Comparison of ENCODE assay signal across 8 cellular contexts in the genomic region with DNA sequence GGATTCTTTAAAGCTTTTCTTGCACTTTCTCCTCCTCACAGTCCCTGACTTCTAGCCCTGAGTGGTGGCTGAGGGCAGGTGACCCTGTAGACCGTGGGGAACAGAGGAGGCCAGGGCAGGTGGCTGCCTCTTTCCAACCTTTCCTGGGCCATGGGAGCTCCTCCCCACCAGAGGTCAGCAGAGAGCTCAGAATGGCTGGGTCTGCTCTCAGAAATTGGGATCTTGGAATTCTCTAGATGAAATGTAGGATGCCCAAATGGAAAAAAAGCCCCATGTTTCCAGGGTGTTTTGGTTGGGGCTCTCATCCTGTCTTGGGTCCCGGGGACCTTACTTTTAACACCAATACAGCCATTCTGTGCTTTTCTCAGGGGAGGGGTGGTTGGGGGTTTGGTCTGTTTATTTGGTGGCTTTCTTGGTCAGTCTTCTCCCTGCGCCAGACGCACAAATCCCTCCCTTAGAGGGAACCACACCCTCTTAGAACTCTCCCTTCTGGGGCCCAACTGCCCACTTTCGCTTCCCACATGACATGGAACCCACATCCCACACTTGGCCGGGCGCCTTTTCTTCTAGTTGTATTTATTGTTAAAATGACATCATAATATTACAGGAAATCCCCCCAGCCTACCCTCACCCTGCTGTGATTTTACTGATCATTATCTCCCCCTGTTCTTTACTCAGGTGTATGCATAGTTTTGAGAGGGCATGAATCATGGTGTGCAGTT. TPM values are rescaled to one million over a fixed set of nuclear protein-coding genes. Genes with fewer than 3 reads are reported as not detected.
DNase-seq lines count a peak whose midpoint lies in the region; ATAC-seq, FAIRE-seq and TF ChIP-seq lines count a peak whose summit lies in the region.

No MANE protein-coding gene starts in this region.

- peak; percentile 94 for TF ChIP-seq RAD21 in HepG2 (CRISPR knock-in tag; IDR thresholded peaks at IDR 0.05)

- DNase-seq in AG08396 (ENCODE audit: low spot score) = peak; percentile 82
- peak; percentile 75 for DNase-seq in NCI-H2171 (lab: John Stamatoyannopoulos, UW)
- peak; percentile 37 for DNase-seq in activated B cell treated with CpG ODN at 0.5 μM for 24 hours
- DNase-seq in chondrocyte (ENCODE audit: low spot score) = no peak
- peak; percentile 70 for DNase-seq in HepG2 (ENCODE audit: low spot score)
- no peak for DNase-seq in stimulated activated naive B cell treated with anti-CD40 and anti-IgM and Interleukin-4, amounts not matched to agents 10 μg/mL and 1 μg/mL and 100 μg/mL, for 72 hours

- H3K36me3 Mint-ChIP-seq in activated B cell treated with CpG ODN at 0.5 μM for 24 hours (ENCODE audit: low read depth) = no peaks in the 10 kb centered on the region
- no peaks in the 10 kb centered on the region for H3K36me3 Mint-ChIP-seq in chondrocyte (ENCODE audit: low read depth)
- no peaks in the 10 kb centered on the region for H3K36me3 Mint-ChIP-seq in stimulated activated naive B cell treated with anti-CD40 and anti-IgM and Interleukin-4, amounts not matched to agents 10 μg/mL and 1 μg/mL and 100 μg/mL, for 72 hours

- H3K9me3 Mint-ChIP-seq in activated B cell treated with CpG ODN at 0.5 μM for 24 hours = no peaks in the 10 kb centered on the region
- H3K9me3 Mint-ChIP-seq in chondrocyte (ENCODE audit: low read depth) = no peaks in the 10 kb centered on the region
- H3K9me3 Mint-ChIP-seq in stimulated activated naive B cell treated with anti-CD40 and anti-IgM and Interleukin-4, amounts not matched to agents 10 μg/mL and 1 μg/mL and 100 μg/mL, for 72 hours = no peaks in the 10 kb centered on the region

- no peak overlapping the region for H3K9ac ChIP-seq in HepG2 (ENCODE audit: insufficient read depth, low read depth, low read length)

- 39% methylated on average over 7 of the region's 7 CpGs for WGBS in HepG2 (ENCODE audit: low lambda C conversion rate)

- H3K4me3 ChIP-seq in HepG2 (replicated peaks in 1 of 3; ENCODE audit: insufficient read depth in 1 of 3, low read depth in 2 of 3, low read length in 3 of 3) = no peak overlapping the region

- TF ChIP-seq POLR2A in HepG2 (IDR thresholded peaks at IDR 0.05; ENCODE audit: insufficient read depth in 1 of 2, low read depth in 2 of 2, low read length in 2 of 2) = no peak

- H3K79me2 ChIP-seq in HepG2 (ENCODE audit: insufficient read depth, low read length) = no peaks in the 10 kb centered on the region

- H3K4me1 ChIP-seq in HepG2 (ENCODE audit: insufficient read depth, low read length) = peaks cover 9% of the 10 kb centered on the region; the same call in 1 of the 2 replicates

- intact Hi-C loops in activated B cell treated with CpG ODN at 0.5 μM for 24 hours (cut with micrococcal nuclease) (loop anchor here (1.0 to 2.0 kb wide), 9 partner anchors 20 to 532 kb away; partner anchors contain the start of gene ATP5F1E), HepG2 (cut with micrococcal nuclease; ENCODE audit: unreplicated experiment) (loop anchor here (1.0 to 5.0 kb wide), 4 partner anchors 212 to 532 kb away; no protein-coding TSS in a partner anchor)

- H3K27me3 Mint-ChIP-seq in activated B cell treated with CpG ODN at 0.5 μM for 24 hours (no peaks in the 10 kb centered on the region), chondrocyte (ENCODE audit: low read depth) (peaks cover 9% of the 10 kb centered on the region)
- peaks cover 0 to 12% of the 10 kb centered on the region in 2 donors for H3K27me3 Mint-ChIP-seq in stimulated activated naive B cell treated with anti-CD40 and anti-IgM and Interleukin-4, amounts not matched to agents 10 μg/mL and 1 μg/mL and 100 μg/mL, for 72 hours

- H3K27ac ChIP-seq in HepG2 (ENCODE audit: extremely low read length, insufficient read depth, low read length) = no peak overlapping the region

- no peaks in the 10 kb centered on the region for H3K36me3 ChIP-seq in HepG2 (replicated peaks in 1 of 2; ENCODE audit: control insufficient read depth in 1 of 2, insufficient read depth in 2 of 2, low read length in 2 of 2)

- H3K4me3 Mint-ChIP-seq in activated B cell treated with CpG ODN at 0.5 μM for 24 hours (no peak overlapping the region), chondrocyte (ENCODE audit: unreplicated experiment) (no peak overlapping the region)
- H3K4me3 Mint-ChIP-seq in stimulated activated naive B cell treated with anti-CD40 and anti-IgM and Interleukin-4, amounts not matched to agents 10 μg/mL and 1 μg/mL and 100 μg/mL, for 72 hours = no peak overlapping the region

- in situ Hi-C loops in HepG2 (cut with HindIII; ENCODE audit: extremely low pct_ligation_motif_present, low pct_unique_long_range_greater_than_20kb) = loop anchor here (5.0 kb wide), 2 partner anchors 352 to 532 kb away; no protein-coding TSS in a partner anchor

- CTCF ChIA-PET in activated B cell treated with CpG ODN at 0.5 μM for 24 hours (lab: Charles Lee) (interaction anchor here (0.6 to 3.3 kb wide), 15 partner anchors 161 to 625 kb away, joined by 3 to 43 read pairs (median 4); partner anchors contain the start of gene ATP5F1E), HepG2 (lab: Yijun Ruan, JAX; ENCODE audit: low intra/inter-chr PET ratio, low total read pairs) (interaction anchor here (0.7 to 3.9 kb wide), 9 partner anchors 10 to 626 kb away, joined by 3 to 80 read pairs (median 4); no protein-coding TSS in a partner anchor)

- TF ChIP-seq CTCF in activated B cell treated with CpG ODN at 0.5 μM for 24 hours (IDR thresholded peaks at IDR 0.05) (peak; percentile 83), chondrocyte (IDR thresholded peaks at IDR 0.05) (peak; percentile 93), HepG2 (CRISPR knock-in tag; IDR thresholded peaks at IDR 0.05) (peak; percentile 96)

- POLR2A ChIA-PET in activated B cell treated with CpG ODN at 0.5 μM for 24 hours (lab: Charles Lee) (interaction anchor here (1.0 to 1.5 kb wide), 2 partner anchors 124 to 162 kb away, joined by 4 to 5 read pairs; partner anchors contain the start of gene ATP5F1E), HepG2 (lab: Yijun Ruan, JAX) (interaction anchor here (1.5 kb wide), 1 partner anchor 162 kb away, joined by 6 read pairs; the partner anchor contains the start of gene ATP5F1E)

- no peaks in the 10 kb centered on the region for H3K9me3 ChIP-seq in HepG2 (ENCODE audit: low read length)

- H3K27ac Mint-ChIP-seq in activated B cell treated with CpG ODN at 0.5 μM for 24 hours (peak overlapping the region; percentile 41), chondrocyte (ENCODE audit: unreplicated experiment) (no peak overlapping the region)
- no peak overlapping the region for H3K27ac Mint-ChIP-seq in stimulated activated naive B cell treated with anti-CD40 and anti-IgM and Interleukin-4, amounts not matched to agents 10 μg/mL and 1 μg/mL and 100 μg/mL, for 72 hours

- peak; percentile 86 for FAIRE-seq in HepG2 (lab: Jason Lieb, UNC)

- H4K20me1 ChIP-seq in HepG2 (ENCODE audit: insufficient read depth, low read length) = no peaks in the 10 kb centered on the region

- ATAC-seq in GM18498 (IDR thresholded peaks at IDR 0.05; ENCODE audit: unreplicated experiment) = peak; percentile 44
- ATAC-seq in activated B cell treated with CpG ODN at 0.5 μM for 24 hours (ENCODE audit: low read depth) = peak; percentile 84
- peak; percentile 94 for ATAC-seq in HepG2
- peak; percentile 76 to 88 for ATAC-seq in stimulated activated naive B cell treated with anti-CD40 and anti-IgM and Interleukin-4, amounts not matched to agents 10 μg/mL and 1 μg/mL and 100 μg/mL, for 72 hours (replicated peaks)
- ATAC-seq in HG03521 (IDR thresholded peaks at IDR 0.05; ENCODE audit: unreplicated experiment) = no peak

- no peak overlapping the region for H3K4me2 ChIP-seq in HepG2 (ENCODE audit: low read depth, low read length)

- H2AFZ ChIP-seq in HepG2 (ENCODE audit: low read length) = no peak overlapping the region

- peaks cover 11% of the 10 kb centered on the region for H3K4me1 Mint-ChIP-seq in activated B cell treated with CpG ODN at 0.5 μM for 24 hours
- H3K4me1 Mint-ChIP-seq in chondrocyte (ENCODE audit: low read depth) = peaks cover 11% of the 10 kb centered on the region
- peaks cover 12% of the 10 kb centered on the region in 2 donors for H3K4me1 Mint-ChIP-seq in stimulated activated naive B cell treated with anti-CD40 and anti-IgM and Interleukin-4, amounts not matched to agents 10 μg/mL and 1 μg/mL and 100 μg/mL, for 72 hours

- no peak for TF ChIP-seq EP300 in HepG2 (IDR thresholded peaks at IDR 0.05; ENCODE audit: low read depth in 2 of 2, low read length in 2 of 2)
- TF ChIP-seq EP300 in HepG2 (CRISPR knock-in tag; IDR thresholded peaks at IDR 0.05; ENCODE audit: borderline replicate concordance) = no peak

- no TSS peak for BruUV-seq in HepG2 (replicated peaks; lab: Mats Ljungman, UMichigan)

- peaks cover 0 to 14% of the 10 kb centered on the region in 2 experiments; a peak in 3 of 5 replicates for H3K27me3 ChIP-seq in HepG2 (ENCODE audit: control insufficient read depth in 1 of 2, insufficient read depth in 2 of 2, low read length in 2 of 2)

RNA-seq across cellular contexts. Expression of gene GNAS, which starts 17.9 kb away (rescaled TPM):
- total RNA-seq in activated B cell treated with CpG ODN at 0.5 μM for 24 hours (784 and 849 TPM in 2 replicates), chondrocyte (1,127 to 1,393 TPM (median 1,374 TPM) in 3 replicates), HepG2 (2016; rRNA removed; fragmentation: Illumina TruSeq; extraction: Trizol) (382 and 407 TPM in 2 replicates)
- total RNA-seq in HepG2 (2016; cell fraction: cytosol; rRNA removed; fragmentation: Illumina TruSeq; extraction: Trizol; ENCODE audit: low read depth) = 604 and 617 TPM in 2 replicates
- 369 and 397 TPM in 2 replicates for total RNA-seq in HepG2 (2016; cell fraction: insoluble cytoplasmic fraction; rRNA removed; fragmentation: Illumina TruSeq; extraction: Trizol)
- 887 and 1,010 TPM in 2 replicates for total RNA-seq in HepG2 (2016; cell fraction: membrane; rRNA removed; fragmentation: Illumina TruSeq; extraction: Trizol)
- total RNA-seq in HepG2 (2016; cell fraction: nucleus; rRNA removed; fragmentation: Illumina TruSeq; extraction: Trizol) = 281 and 324 TPM in 2 replicates
- polyA plus RNA-seq in HepG2 (2011; rRNA removed) = 1,008 and 1,029 TPM in 2 replicates
- polyA plus RNA-seq in HepG2 (2011; cell fraction: cytosol; rRNA removed) = 1,419 and 1,481 TPM in 2 replicates
- 1,285 and 1,363 TPM in 2 replicates for polyA plus RNA-seq in HepG2 (2011; cell fraction: nucleus; rRNA removed)
- 1,216 and 1,583 TPM in 2 replicates for polyA plus RNA-seq in HepG2 (2012)
- 2,019 and 2,103 TPM in 2 replicates for polyA plus RNA-seq in HepG2 (2016; cell fraction: cytosol; fragmentation: Illumina TruSeq; extraction: Trizol; ENCODE audit: low read depth)
- 991 and 1,223 TPM in 2 replicates for polyA plus RNA-seq in HepG2 (2016; cell fraction: insoluble cytoplasmic fraction; fragmentation: Illumina TruSeq; extraction: Trizol; ENCODE audit: low read depth)
- 2,245 and 2,285 TPM in 2 replicates for polyA plus RNA-seq in HepG2 (2016; cell fraction: membrane; fragmentation: Illumina TruSeq; extraction: Trizol; ENCODE audit: low read depth)
- 1,096 and 1,140 TPM in 2 replicates for polyA plus RNA-seq in HepG2 (2016; cell fraction: nucleus; fragmentation: Illumina TruSeq; extraction: Trizol; ENCODE audit: insufficient read depth, low read depth)
- polyA minus RNA-seq in HepG2 (2011; rRNA and poly(A)+ RNA removed; ENCODE audit: low replicate concordance) = 1,501 and 1,552 TPM in 2 replicates
- polyA minus RNA-seq in HepG2 (2011; cell fraction: cytosol; rRNA and poly(A)+ RNA removed) = 671 and 731 TPM in 2 replicates
- polyA minus RNA-seq in HepG2 (2011; cell fraction: nucleus; rRNA and poly(A)+ RNA removed) = 391 and 498 TPM in 2 replicates

RNA-seq across cellular contexts. Expression of gene GNAS-AS1, which starts 19.8 kb away (rescaled TPM):
- total RNA-seq in activated B cell treated with CpG ODN at 0.5 μM for 24 hours (1.4 and 1.5 TPM in 2 replicates), chondrocyte (1.1 to 2.7 TPM (median 1.7 TPM) in 3 replicates), HepG2 (2016; rRNA removed; fragmentation: Illumina TruSeq; extraction: Trizol) (not detected in 2 replicates)
- not detected in 2 replicates for total RNA-seq in HepG2 (2016; cell fraction: cytosol; rRNA removed; fragmentation: Illumina TruSeq; extraction: Trizol; ENCODE audit: low read depth)
- total RNA-seq in HepG2 (2016; cell fraction: insoluble cytoplasmic fraction; rRNA removed; fragmentation: Illumina TruSeq; extraction: Trizol) = not detected in 2 replicates
- not detected in 2 replicates for total RNA-seq in HepG2 (2016; cell fraction: membrane; rRNA removed; fragmentation: Illumina TruSeq; extraction: Trizol)
- not detected in 2 replicates for total RNA-seq in HepG2 (2016; cell fraction: nucleus; rRNA removed; fragmentation: Illumina TruSeq; extraction: Trizol)
- not detected in 2 replicates for polyA plus RNA-seq in HepG2 (2011; rRNA removed)
- polyA plus RNA-seq in HepG2 (2011; cell fraction: cytosol; rRNA removed) = not detected in 2 replicates
- polyA plus RNA-seq in HepG2 (2011; cell fraction: nucleus; rRNA removed) = 0.06 and 0.23 TPM in 2 replicates
- polyA plus RNA-seq in HepG2 (2012) = not detected in 2 replicates
- not detected in 2 replicates for polyA plus RNA-seq in HepG2 (2016; cell fraction: cytosol; fragmentation: Illumina TruSeq; extraction: Trizol; ENCODE audit: low read depth)
- polyA plus RNA-seq in HepG2 (2016; cell fraction: insoluble cytoplasmic fraction; fragmentation: Illumina TruSeq; extraction: Trizol; ENCODE audit: low read depth) = not detected in 2 replicates
- not detected in 2 replicates for polyA plus RNA-seq in HepG2 (2016; cell fraction: membrane; fragmentation: Illumina TruSeq; extraction: Trizol; ENCODE audit: low read depth)
- polyA plus RNA-seq in HepG2 (2016; cell fraction: nucleus; fragmentation: Illumina TruSeq; extraction: Trizol; ENCODE audit: insufficient read depth, low read depth) = not detected in 2 replicates
- 0.49 TPM in 1 of 2 replicates, not detected in the other for polyA minus RNA-seq in HepG2 (2011; rRNA and poly(A)+ RNA removed; ENCODE audit: low replicate concordance)
- not detected in 2 replicates for polyA minus RNA-seq in HepG2 (2011; cell fraction: cytosol; rRNA and poly(A)+ RNA removed)
- 0.26 and 0.37 TPM in 2 replicates for polyA minus RNA-seq in HepG2 (2011; cell fraction: nucleus; rRNA and poly(A)+ RNA removed)

Comparison
In these comparisons a context has a peak if more than half of its experiments do, and no peak if none do; other contexts are left out.
1. DNase-seq: peak in AG08396 (single experiment), NCI-H2171 (single experiment), activated B cell treated with CpG ODN at 0.5 μM for 24 hours (single experiment) and HepG2 (single experiment); none in chondrocyte (single experiment) and stimulated activated naive B cell treated with anti-CD40 and anti-IgM and Interleukin-4, amounts not matched to agents 10 μg/mL and 1 μg/mL and 100 μg/mL, for 72 hours (single experiment).
2. Peak in every context shown above with its lines, with median percentiles within 50 percentile points of each other: CTCF ChIP-seq.